Comparison of ENCODE assay signal across 13 cellular contexts in the genomic region with DNA sequence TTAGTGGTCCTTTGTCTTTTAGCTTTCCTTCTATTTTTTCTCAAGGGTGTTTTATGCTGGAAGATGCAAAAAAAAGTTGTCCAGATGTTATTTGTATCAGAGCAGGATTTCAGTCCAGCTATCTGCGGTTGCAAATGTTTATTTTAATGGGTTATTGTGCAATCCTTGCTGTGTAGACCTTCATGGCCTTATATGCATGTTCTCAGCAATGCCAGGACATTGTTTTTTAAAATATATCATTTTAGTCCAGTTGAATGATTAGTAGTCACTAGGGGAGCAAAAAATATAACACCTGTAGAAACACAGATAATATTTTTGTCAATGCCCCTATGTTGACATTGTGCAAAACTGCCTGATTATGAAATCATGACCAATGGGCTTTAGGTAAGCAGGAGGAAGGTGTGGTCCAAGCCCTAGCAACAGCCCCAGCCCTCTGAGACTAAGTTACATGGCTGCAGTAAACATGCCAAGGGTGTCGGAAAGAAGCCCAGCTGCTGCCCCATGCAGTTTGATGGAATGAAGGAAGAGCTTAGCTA.
DNase-seq lines count a peak whose midpoint lies in the region; ATAC-seq and TF ChIP-seq lines count a peak whose summit lies in the region.
"Had no signal": no experiment of that assay in that cellular context is flagged by ENCODE, and none has a peak within 500 bp of the region (broad histone marks: within the 10 kb centered on the region; RNA-seq: fewer than 3 reads in every experiment).

No MANE protein-coding gene starts in this region.

- intact Hi-C loops in activated CD4-positive, alpha-beta T cell treated with anti-CD3 and anti-CD28 coated beads for 36 hours (cut with DNase I, micrococcal nuclease), result no loop called here

- no peak for ATAC-seq in activated CD4-positive, alpha-beta T cell treated with anti-CD3 and anti-CD28 coated beads for 36 hours
- no peak for ATAC-seq in GM19023 (IDR thresholded peaks at IDR 0.05; ENCODE audit: unreplicated experiment)
- ATAC-seq: activated T-cell treated with anti-CD3 and anti-CD28 coated beads, Interleukin-2, amount 50 U/mL, for 72 hours; foreskin keratinocyte; stimulated activated naive CD8-positive, alpha-beta T cell treated with anti-CD3 and anti-CD28 coated beads, Interleukin-15, amount 100 ng/mL, for 72 hours had no signal

- H3K36me3 ChIP-seq in right atrium auricular region (no peaks in the 10 kb centered on the region), smooth muscle cell (ENCODE audit: low read depth) (no peaks in the 10 kb centered on the region)

- no peaks in the 10 kb centered on the region for H4K20me1 ChIP-seq in smooth muscle cell (ENCODE audit: low read depth)

- H3K4me2 ChIP-seq in smooth muscle cell, result peak overlapping the region; percentile 73
- H3K4me2 ChIP-seq: KMS-11 had no signal

- peaks cover 0 to 9% of the 10 kb centered on the region in 2 donors for H3K4me1 ChIP-seq in right atrium auricular region
- peaks cover 13% of the 10 kb centered on the region for H3K4me1 ChIP-seq in smooth muscle cell (ENCODE audit: low read depth)
- H3K4me1 ChIP-seq: foreskin keratinocyte had no signal

- no peaks in the 10 kb centered on the region for H3K4me1 Mint-ChIP-seq in activated CD4-positive, alpha-beta T cell treated with anti-CD3 and anti-CD28 coated beads for 36 hours
- H3K4me1 Mint-ChIP-seq: stimulated activated naive CD8-positive, alpha-beta T cell treated with anti-CD3 and anti-CD28 coated beads, Interleukin-15, amount 100 ng/mL, for 72 hours had no signal

- no peaks in the 10 kb centered on the region for H3K27me3 ChIP-seq in right atrium auricular region
- no peaks in the 10 kb centered on the region for H3K27me3 ChIP-seq in smooth muscle cell (ENCODE audit: low read depth)
- H3K27me3 ChIP-seq: foreskin keratinocyte had no signal

- POLR2A ChIA-PET in activated CD4-positive, alpha-beta T cell treated with anti-CD3 and anti-CD28 coated beads for 36 hours (lab: Charles Lee), result no interaction called here

- H2AFZ ChIP-seq in smooth muscle cell (ENCODE audit: low read depth), result no peak overlapping the region

- no peak overlapping the region for H3K27ac Mint-ChIP-seq in activated CD4-positive, alpha-beta T cell treated with anti-CD3 and anti-CD28 coated beads for 36 hours
- H3K27ac Mint-ChIP-seq: activated T-cell treated with anti-CD3 and anti-CD28 coated beads, Interleukin-2, amount 50 U/mL, for 72 hours; progenitor cell of endocrine pancreas; stimulated activated naive CD8-positive, alpha-beta T cell treated with anti-CD3 and anti-CD28 coated beads, Interleukin-15, amount 100 ng/mL, for 72 hours had no signal

- H3K27ac ChIP-seq in right atrium auricular region, result peak overlapping the region in 1 of 2 donors; percentile 24
- peak overlapping the region; percentile 50 for H3K27ac ChIP-seq in smooth muscle cell (ENCODE audit: low read depth)
- H3K27ac ChIP-seq: foreskin keratinocyte, KMS-11 had no signal

- no peaks in the 10 kb centered on the region for H3K79me2 ChIP-seq in smooth muscle cell (ENCODE audit: low read depth)

- DNase-seq in HCEC 1CT (peak; percentile 93), SW480 (ENCODE audit: low spot score) (peak; percentile 2), right atrium auricular region (ENCODE audit: low spot score) (peak; percentile 84), smooth muscle cell (lab: John Stamatoyannopoulos, UW; ENCODE audit: unreplicated experiment) (no peak), NCI-H1105 (lab: John Stamatoyannopoulos, UW) (no peak)
- DNase-seq in effector CD4-positive, alpha-beta T cell, result no peak
- no peak for DNase-seq in activated CD4-positive, alpha-beta T cell treated with anti-CD3 and anti-CD28 coated beads for 36 hours
- DNase-seq: activated T-cell treated with anti-CD3 and anti-CD28 coated beads, Interleukin-2, amount 50 U/mL, for 72 hours; stimulated activated naive CD8-positive, alpha-beta T cell treated with anti-CD3 and anti-CD28 coated beads, Interleukin-15, amount 100 ng/mL, for 72 hours had no signal

- TF ChIP-seq CTCF in right atrium auricular region (IDR thresholded peaks at IDR 0.05), result no peak
- no peak for TF ChIP-seq CTCF in smooth muscle cell (IDR thresholded peaks at IDR 0.05; ENCODE audit: borderline replicate concordance, insufficient read depth, poor library complexity, severe bottlenecking)

- H3F3A ChIP-seq in smooth muscle cell (ENCODE audit: low read depth), result peaks cover 12% of the 10 kb centered on the region

- no peak overlapping the region for H3K4me3 ChIP-seq in right atrium auricular region
- peak overlapping the region; percentile 8 for H3K4me3 ChIP-seq in smooth muscle cell

- WGBS in smooth muscle cell (ENCODE audit: low lambda C conversion rate), result 15% methylated on average over 2 of the region's 2 CpGs

- no peak overlapping the region for H3K9ac ChIP-seq in smooth muscle cell (ENCODE audit: low read depth)
- H3K9ac ChIP-seq: KMS-11 had no signal

- CTCF ChIA-PET in activated CD4-positive, alpha-beta T cell treated with anti-CD3 and anti-CD28 coated beads for 36 hours (lab: Charles Lee), result no interaction called here

- no peaks in the 10 kb centered on the region for H3K9me3 Mint-ChIP-seq in activated CD4-positive, alpha-beta T cell treated with anti-CD3 and anti-CD28 coated beads for 36 hours (ENCODE audit: low read depth)

- H3K27me3 Mint-ChIP-seq in activated CD4-positive, alpha-beta T cell treated with anti-CD3 and anti-CD28 coated beads for 36 hours, result no peaks in the 10 kb centered on the region
- H3K27me3 Mint-ChIP-seq: progenitor cell of endocrine pancreas; stimulated activated naive CD8-positive, alpha-beta T cell treated with anti-CD3 and anti-CD28 coated beads, Interleukin-15, amount 100 ng/mL, for 72 hours had no signal

- no peak overlapping the region for H3K4me3 Mint-ChIP-seq in activated CD4-positive, alpha-beta T cell treated with anti-CD3 and anti-CD28 coated beads for 36 hours
- H3K4me3 Mint-ChIP-seq: activated T-cell treated with anti-CD3 and anti-CD28 coated beads, Interleukin-2, amount 50 U/mL, for 72 hours; stimulated activated naive CD8-positive, alpha-beta T cell treated with anti-CD3 and anti-CD28 coated beads, Interleukin-15, amount 100 ng/mL, for 72 hours had no signal

- H3K9me3 ChIP-seq in right atrium auricular region, result peaks cover 0 to 5% of the 10 kb centered on the region in 2 donors
- H3K9me3 ChIP-seq in smooth muscle cell (replicated peaks; ENCODE audit: low read depth), result no peaks in the 10 kb centered on the region

- H3K36me3 Mint-ChIP-seq in activated CD4-positive, alpha-beta T cell treated with anti-CD3 and anti-CD28 coated beads for 36 hours (ENCODE audit: low read depth), result no peaks in the 10 kb centered on the region

Comparison
In these comparisons a context has a peak if more than half of its experiments do, and no peak if none do; other contexts are left out.
1. DNase-seq: peak in HCEC 1CT (single experiment), SW480 (single experiment) and right atrium auricular region (single experiment); none in smooth muscle cell (single experiment), effector CD4-positive, alpha-beta T cell (single experiment), NCI-H1105 (single experiment) and activated CD4-positive, alpha-beta T cell treated with anti-CD3 and anti-CD28 coated beads for 36 hours (single experiment).